Comparison of ENCODE assay signal across 9 cellular contexts in the genomic region with DNA sequence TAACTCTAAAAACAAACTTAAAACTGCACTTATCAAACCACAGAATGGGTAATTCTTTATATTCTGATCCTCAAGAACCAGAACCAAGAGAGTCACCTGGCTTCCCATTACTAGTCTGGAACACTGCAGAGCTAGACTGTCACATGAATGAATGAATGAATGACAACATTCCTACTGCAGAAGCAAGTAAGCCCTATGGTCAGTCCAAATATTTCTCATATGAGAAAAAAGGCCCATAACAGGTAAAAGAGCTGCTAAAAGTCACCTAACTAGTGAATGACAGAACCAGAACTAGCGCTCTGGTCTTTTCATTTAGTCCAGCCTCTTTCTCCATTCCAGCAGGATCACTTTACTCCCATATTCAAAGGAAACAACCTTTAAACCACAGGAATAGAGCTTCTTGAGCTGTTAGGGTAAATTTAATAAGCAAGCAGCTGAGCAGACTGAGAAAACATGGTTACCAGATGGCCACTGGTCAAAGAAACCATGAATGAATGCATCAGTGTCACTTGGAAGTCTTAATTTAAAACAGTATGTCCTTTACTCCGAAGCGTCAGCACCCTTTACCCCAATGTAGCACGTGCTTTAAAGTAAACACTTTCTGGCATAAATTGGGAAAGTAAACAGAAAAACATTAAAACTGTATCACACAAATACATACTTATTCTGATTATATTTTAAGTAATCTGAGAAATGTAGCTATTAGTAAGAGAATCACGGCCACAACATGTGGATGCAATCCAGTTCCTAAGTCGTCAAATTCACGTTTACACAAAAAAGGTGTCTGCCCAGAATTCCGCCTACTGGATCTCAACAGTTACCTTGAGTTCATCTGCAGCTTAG. TPM values are rescaled to one million over a fixed set of nuclear protein-coding genes. Genes with fewer than 3 reads are reported as not detected.
DNase-seq lines count a peak whose midpoint lies in the region; ATAC-seq and TF ChIP-seq lines count a peak whose summit lies in the region.
"Had no signal": no experiment of that assay in that cellular context is flagged by ENCODE, and none has a peak within 500 bp of the region (broad histone marks: within the 10 kb centered on the region; RNA-seq: fewer than 3 reads in every experiment).

No MANE protein-coding gene starts in this region.

- peaks cover 54% of the 10 kb centered on the region for H4K20me1 ChIP-seq in BLaER1
- no peaks in the 10 kb centered on the region for H4K20me1 ChIP-seq in KMS-11 (ENCODE audit: insufficient read depth)

- H3K27ac ChIP-seq in BLaER1 = no peak overlapping the region
- no peak overlapping the region for H3K27ac ChIP-seq in KMS-11
- H3K27ac ChIP-seq in coronary artery = no peak overlapping the region

- H3K4me2 ChIP-seq in BLaER1 (peak overlapping the region; percentile 87), KMS-11 (peak overlapping the region; percentile 82)

- H3K27me3 ChIP-seq in BLaER1 = no peaks in the 10 kb centered on the region
- no peaks in the 10 kb centered on the region for H3K27me3 ChIP-seq in KMS-11 (ENCODE audit: insufficient read depth, low read depth)

- H3K4me3 ChIP-seq in BLaER1 (peak overlapping the region; percentile 97), KMS-11 (IDR thresholded peaks at IDR 0.05; ENCODE audit: insufficient read depth, low read depth, low read length) (no peak overlapping the region), coronary artery (peak overlapping the region; percentile 98)

- peak overlapping the region; percentile 79 to 94 (median 92) for H3K4me3 Mint-ChIP-seq in naive thymus-derived CD8-positive, alpha-beta T cell

- no peaks in the 10 kb centered on the region for H3K9me3 Mint-ChIP-seq in naive thymus-derived CD8-positive, alpha-beta T cell

- TF ChIP-seq CTCF in KMS-11 (conservative IDR thresholded peaks at IDR 0.05; ENCODE audit: low read depth, low read length) (no peak), coronary artery (IDR thresholded peaks at IDR 0.05) (no peak)

- H3K36me3 ChIP-seq in BLaER1 (peaks cover 13% of the 10 kb centered on the region), KMS-11 (ENCODE audit: insufficient read depth) (no peaks in the 10 kb centered on the region)

- peaks cover 0 to 3% (median under 1%) of the 10 kb centered on the region in 5 donors for H3K27me3 Mint-ChIP-seq in naive thymus-derived CD8-positive, alpha-beta T cell

- H3K4me1 ChIP-seq in BLaER1 (peaks cover 50% of the 10 kb centered on the region), KMS-11 (ENCODE audit: low read depth, poor library complexity, severe bottlenecking) (peaks cover 24% of the 10 kb centered on the region)

- H3K36me3 Mint-ChIP-seq in naive thymus-derived CD8-positive, alpha-beta T cell = peaks cover 0 to 8% (median 0%) of the 10 kb centered on the region in 3 donors

- no peak overlapping the region for H2AFZ ChIP-seq in KMS-11 (ENCODE audit: low read depth)

- DNase-seq in coronary artery (ENCODE audit: low spot score) (no peak), kidney tubule cell (ENCODE audit: low spot score) (no peak), NCI-H146 treated with DMSO at 0.1 percent for 48 hours (lab: John Stamatoyannopoulos, UW; ENCODE audit: unreplicated experiment) (no peak), C1 segment of cervical spinal cord (lab: John Stamatoyannopoulos, UW) (no peak)
- DNase-seq in naive thymus-derived CD8-positive, alpha-beta T cell = no peak
- DNase-seq: activated CD4-positive, CD25-positive, alpha-beta regulatory T cell treated with anti-CD3 and anti-CD28 coated beads, Interleukin-2, amount 50 U/mL, for 72 hours had no signal

- no peaks in the 10 kb centered on the region for H3K9me3 ChIP-seq in BLaER1

- peak overlapping the region in 6 of 10 donors; percentile 60 to 91 (median 78) for H3K27ac Mint-ChIP-seq in naive thymus-derived CD8-positive, alpha-beta T cell

- no peak for ATAC-seq in naive thymus-derived CD8-positive, alpha-beta T cell
- no peak for ATAC-seq in HG03354 (IDR thresholded peaks at IDR 0.05; ENCODE audit: poor library complexity, severe bottlenecking, unreplicated experiment)

- POLR2A ChIA-PET in naive thymus-derived CD8-positive, alpha-beta T cell (lab: Charles Lee) = interaction anchor here (0.6 to 1.2 kb wide), 2 partner anchors 21 to 645 kb away, joined by 3 to 4 read pairs; no protein-coding TSS in a partner anchor

- H3K9ac ChIP-seq in BLaER1 = peak overlapping the region; percentile 92
- no peak overlapping the region for H3K9ac ChIP-seq in KMS-11

- H3K4me1 Mint-ChIP-seq in naive thymus-derived CD8-positive, alpha-beta T cell = peaks cover 43 to 64% (median 59%) of the 10 kb centered on the region in 4 donors

- H3K79me2 ChIP-seq in KMS-11 (ENCODE audit: insufficient read depth, low read depth) = peaks cover 47% of the 10 kb centered on the region; the same call in 1 of the 2 replicates

RNA-seq across cellular contexts. Expression of a gene that starts 1.4 kb away (rescaled TPM):
- total RNA-seq in naive thymus-derived CD8-positive, alpha-beta T cell = 10 to 100 TPM; 27.0 to 29.4 TPM
- 10 to 100 TPM; 28.5 to 40.9 (median 31.9) TPM for polyA plus RNA-seq in naive thymus-derived CD8-positive, alpha-beta T cell
